10 cellular contexts compared by ENCODE assay signal in the genomic region with DNA sequence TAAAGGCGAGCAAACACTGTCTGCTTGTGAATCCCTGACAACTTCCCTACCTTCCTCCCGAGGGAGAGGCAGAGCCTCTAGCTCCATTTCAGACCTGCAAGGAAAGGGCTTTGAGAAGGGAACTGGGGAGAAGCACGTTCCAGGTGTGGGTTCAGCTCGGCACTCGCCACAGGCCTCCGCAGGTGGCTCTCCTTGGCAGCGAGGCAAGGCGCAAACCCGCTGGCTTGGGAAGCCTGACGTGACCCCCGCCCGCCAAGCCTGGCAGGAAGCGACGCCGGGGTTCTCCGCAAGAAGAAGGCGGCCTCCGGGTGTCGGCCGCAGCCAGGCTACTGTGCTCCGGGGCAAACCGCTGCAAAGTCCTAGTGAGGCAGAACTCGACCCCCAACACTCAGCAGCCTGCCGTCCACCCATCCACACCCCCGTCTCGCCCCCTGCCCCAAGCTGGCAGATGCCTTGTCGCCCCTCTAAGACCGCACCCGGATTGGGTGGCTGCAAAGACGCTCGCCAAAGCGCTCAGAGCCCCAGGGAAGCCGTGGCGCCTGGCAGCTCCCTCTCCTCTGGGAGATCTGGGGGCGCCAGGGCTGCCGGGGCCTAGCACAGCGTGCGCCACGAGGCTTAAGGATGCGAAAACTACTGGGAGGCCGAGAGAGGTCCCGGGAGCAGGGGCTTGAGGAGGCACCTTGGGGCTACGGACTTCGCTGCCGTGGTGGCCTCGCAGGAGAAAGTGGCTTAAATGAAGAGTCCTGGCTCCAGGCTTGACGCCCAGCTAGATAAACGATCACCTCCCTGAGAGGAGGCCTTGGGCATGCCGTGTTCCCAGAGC. TPM values are rescaled to one million over a fixed set of nuclear protein-coding genes. Genes with fewer than 3 reads are reported as not detected.
DNase-seq lines count a peak whose midpoint lies in the region; ATAC-seq lines count a peak whose summit lies in the region.
"Had no signal": no experiment of that assay in that cellular context is flagged by ENCODE, and none has a peak within 500 bp of the region (broad histone marks: within the 10 kb centered on the region; RNA-seq: fewer than 3 reads in every experiment).

No MANE protein-coding gene starts in this region.

- peak; percentile 46 for ATAC-seq in GM18502 (IDR thresholded peaks at IDR 0.05; ENCODE audit: poor library complexity, unreplicated experiment)
- ATAC-seq in naive B cell (ENCODE audit: low read depth in 2 of 2): peak in 1 of 2 donors; percentile 16
- ATAC-seq in GM21367 (IDR thresholded peaks at IDR 0.05; ENCODE audit: unreplicated experiment): no peak
- ATAC-seq in HG03378 (IDR thresholded peaks at IDR 0.05; ENCODE audit: unreplicated experiment): no peak

- peaks cover 17% of the 10 kb centered on the region for H3K9me3 ChIP-seq in adipocyte (ENCODE audit: control insufficient read depth, low read length)
- H3K9me3 ChIP-seq: colonic mucosa had no signal

- peaks cover 3 to 18% (median 14%) of the 10 kb centered on the region in 3 donors for H3K4me1 Mint-ChIP-seq in naive B cell

- H3K36me3 ChIP-seq in adipocyte (ENCODE audit: control insufficient read depth, insufficient read depth, low read length, severe bottlenecking): no peaks in the 10 kb centered on the region
- H3K36me3 ChIP-seq: colonic mucosa had no signal

- peaks cover 58 to 66% (median 60%) of the 10 kb centered on the region in 3 donors for H3K27me3 Mint-ChIP-seq in naive B cell

- peaks cover 0 to 7% of the 10 kb centered on the region in 2 donors for H3K36me3 Mint-ChIP-seq in naive B cell

- H3K4me1 ChIP-seq in adipocyte (ENCODE audit: control insufficient read depth, insufficient read depth, low read length): peaks cover 33% of the 10 kb centered on the region
- H3K4me1 ChIP-seq: colonic mucosa had no signal

- peaks cover 0 to 27% (median 18%) of the 10 kb centered on the region in 7 donors for H3K9me3 Mint-ChIP-seq in naive B cell

- peak overlapping the region; percentile 49 for H3K9ac ChIP-seq in adipocyte (ENCODE audit: low read length)

- peak overlapping the region in 3 of 6 donors; percentile 69 to 89 (median 80) for H3K27ac Mint-ChIP-seq in naive B cell

- H3K4me3 ChIP-seq in adipocyte (ENCODE audit: low read length): peak overlapping the region; percentile 4
- H3K4me3 ChIP-seq: colonic mucosa had no signal

- H3K27me3 ChIP-seq in adipocyte (replicated peaks; ENCODE audit: control insufficient read depth, insufficient read depth, low read length): no peaks in the 10 kb centered on the region

- H3K4me3 Mint-ChIP-seq in naive B cell: peak overlapping the region in 5 of 8 donors; percentile 34 to 69 (median 65)

- peak; percentile 14 for DNase-seq in AG20443 (ENCODE audit: low spot score)
- no peak for DNase-seq in adipocyte (ENCODE audit: low read depth)
- DNase-seq in naive B cell: no peak
- DNase-seq in NCI-H2196 treated with DMSO at 0.1 percent for 48 hours (lab: John Stamatoyannopoulos, UW; ENCODE audit: unreplicated experiment): no peak
- no peak for DNase-seq in GDM1 (lab: John Stamatoyannopoulos, UW)
- DNase-seq: colonic mucosa, NCI-H1694 had no signal

RNA-seq across cellular contexts. Expression of gene NKX3-2, which starts 21.8 kb away (rescaled TPM):
- not detected for polyA plus RNA-seq in naive B cell (ENCODE audit: low read depth in 6 of 6)

RNA-seq across cellular contexts. Expression of gene RAB28, which starts 38.4 kb away (rescaled TPM):
- 10 to 100 TPM; 15.0 to 34.6 (median 18.8) TPM for polyA plus RNA-seq in naive B cell (ENCODE audit: low read depth in 6 of 6)
